Comparison of ENCODE assay signal across 21 cellular contexts in the genomic region with DNA sequence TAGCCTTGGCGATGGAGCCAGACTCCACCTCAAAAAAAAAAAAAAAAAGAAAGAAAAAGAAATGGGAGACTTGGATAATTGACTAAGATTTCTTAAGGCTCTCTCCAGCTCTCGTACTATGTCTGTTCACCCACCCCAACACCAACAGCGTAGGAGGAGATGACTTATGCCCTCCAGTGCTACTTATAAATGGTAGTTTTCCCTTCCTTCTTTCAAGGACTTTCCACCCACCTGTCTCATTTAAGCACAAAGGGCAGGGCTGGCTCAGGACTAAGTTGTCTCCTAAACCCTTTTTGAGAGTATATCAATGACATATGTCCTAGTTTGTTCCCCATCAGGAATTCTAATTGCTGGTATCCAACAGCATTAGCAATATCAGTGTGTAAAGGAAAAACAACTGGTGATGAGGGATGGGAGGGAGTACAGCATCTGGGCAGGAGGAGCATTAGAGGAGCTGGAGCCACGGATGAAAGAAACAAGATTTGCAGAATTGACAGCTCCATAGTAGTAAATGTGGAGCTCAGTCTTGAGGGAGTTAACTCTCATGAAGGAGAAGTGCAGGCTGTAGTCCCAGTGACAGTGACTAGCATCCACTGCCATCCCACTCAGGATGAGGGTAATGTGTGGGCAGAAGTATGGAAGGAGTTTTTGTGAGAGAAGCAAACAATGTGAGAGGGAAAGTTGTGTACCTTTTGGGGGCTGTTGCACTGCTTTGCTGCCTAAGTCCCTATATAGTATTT. TPM values are rescaled to one million over a fixed set of nuclear protein-coding genes. Genes with fewer than 3 reads are reported as not detected.
DNase-seq lines count a peak whose midpoint lies in the region; ATAC-seq and TF ChIP-seq lines count a peak whose summit lies in the region.
"Had no signal": no experiment of that assay in that cellular context is flagged by ENCODE, and none has a peak within 500 bp of the region (broad histone marks: within the 10 kb centered on the region; RNA-seq: fewer than 3 reads in every experiment).

No MANE protein-coding gene starts in this region.

- peak overlapping the region; percentile 70 for H3K27ac Mint-ChIP-seq in activated naive CD8-positive, alpha-beta T cell treated with anti-CD3 and anti-CD28 coated beads for 36 hours
- peak overlapping the region; percentile 67 for H3K27ac Mint-ChIP-seq in stimulated activated naive B cell treated with anti-CD40 and anti-IgM and Interleukin-4, amounts not matched to agents 10 μg/mL and 1 μg/mL and 100 μg/mL, for 72 hours

- peaks cover 22% of the 10 kb centered on the region for H3K36me3 Mint-ChIP-seq in activated naive CD8-positive, alpha-beta T cell treated with anti-CD3 and anti-CD28 coated beads for 36 hours
- H3K36me3 Mint-ChIP-seq in stimulated activated naive B cell treated with anti-CD40 and anti-IgM and Interleukin-4, amounts not matched to agents 10 μg/mL and 1 μg/mL and 100 μg/mL, for 72 hours, result peaks cover 39 to 62% of the 10 kb centered on the region in 2 donors

- H3K4me3 ChIP-seq in cardiac muscle cell (no peak overlapping the region), HEK293 (ENCODE audit: low read depth, low read length) (no peak overlapping the region), dorsolateral prefrontal cortex (no peak overlapping the region)
- H3K4me3 ChIP-seq: smooth muscle cell, tibial nerve had no signal

- H3K9me3 ChIP-seq in cardiac muscle cell (ENCODE audit: low read depth), result no peaks in the 10 kb centered on the region
- no peaks in the 10 kb centered on the region for H3K9me3 ChIP-seq in HEK293 (ENCODE audit: control insufficient read depth, insufficient read depth, low read depth, low read length)
- H3K9me3 ChIP-seq: tibial nerve had no signal

- H3K9me3 Mint-ChIP-seq in activated naive CD8-positive, alpha-beta T cell treated with anti-CD3 and anti-CD28 coated beads for 36 hours, result no peaks in the 10 kb centered on the region
- H3K9me3 Mint-ChIP-seq in stimulated activated naive B cell treated with anti-CD40 and anti-IgM and Interleukin-4, amounts not matched to agents 10 μg/mL and 1 μg/mL and 100 μg/mL, for 72 hours, result no peaks in the 10 kb centered on the region

- H3K27me3 ChIP-seq in cardiac muscle cell (no peaks in the 10 kb centered on the region), dorsolateral prefrontal cortex (no peaks in the 10 kb centered on the region)
- H3K27me3 ChIP-seq: tibial nerve had no signal

- no peaks in the 10 kb centered on the region for H3K27me3 Mint-ChIP-seq in activated naive CD8-positive, alpha-beta T cell treated with anti-CD3 and anti-CD28 coated beads for 36 hours
- no peaks in the 10 kb centered on the region for H3K27me3 Mint-ChIP-seq in stimulated activated naive B cell treated with anti-CD40 and anti-IgM and Interleukin-4, amounts not matched to agents 10 μg/mL and 1 μg/mL and 100 μg/mL, for 72 hours

- H3K36me3 ChIP-seq in cardiac muscle cell (peaks cover 75% of the 10 kb centered on the region), HEK293 (ENCODE audit: control insufficient read depth in 2 of 2, insufficient read depth in 1 of 2, low read length in 2 of 2) (peaks cover 90 to 97% of the 10 kb centered on the region in 2 experiments)

- intact Hi-C loops in cardiac septum (cut with DNase I) (no loop called here), dorsolateral prefrontal cortex (cut with DNase I) (no loop called here)

- POLR2A ChIA-PET in HEK293 (lab: Yijun Ruan, JAX), result interaction anchor here (0.7 to 1.4 kb wide), 3 partner anchors 10 to 38 kb away, joined by 3 to 4 read pairs (median 4); partner anchors contain the start of gene SNF8

- no peak for TF ChIP-seq CTCF in cardiac muscle cell (IDR thresholded peaks at IDR 0.05; ENCODE audit: low read depth, low read length)
- TF ChIP-seq CTCF in HEK293 (tag by site-specific recombination; IDR thresholded peaks at IDR 0.05), result no peak
- no peak for TF ChIP-seq CTCF in dorsolateral prefrontal cortex (IDR thresholded peaks at IDR 0.05 in 54 of 56, conservative IDR thresholded peaks at IDR 0.05 in 2 of 56; ENCODE audit: low read depth in 1 of 56, partially characterized antibody in 56 of 56)

- no peaks in the 10 kb centered on the region for H3K4me1 Mint-ChIP-seq in activated naive CD8-positive, alpha-beta T cell treated with anti-CD3 and anti-CD28 coated beads for 36 hours
- peaks cover 17 to 40% of the 10 kb centered on the region in 2 donors for H3K4me1 Mint-ChIP-seq in stimulated activated naive B cell treated with anti-CD40 and anti-IgM and Interleukin-4, amounts not matched to agents 10 μg/mL and 1 μg/mL and 100 μg/mL, for 72 hours

- H3K4me1 ChIP-seq in cardiac muscle cell (ENCODE audit: low read depth), result no peaks in the 10 kb centered on the region
- peaks cover 3% of the 10 kb centered on the region; the same call in 1 of the 2 replicates for H3K4me1 ChIP-seq in HEK293 (ENCODE audit: control insufficient read depth, insufficient read depth, low read length)

- no peak for ATAC-seq in stimulated activated naive B cell treated with anti-CD40 and anti-IgM and Interleukin-4, amounts not matched to agents 10 μg/mL and 1 μg/mL and 100 μg/mL, for 72 hours (replicated peaks)
- ATAC-seq in HG02840 (IDR thresholded peaks at IDR 0.05; ENCODE audit: low FRiP score, unreplicated experiment), result no peak

- no peak overlapping the region for H3K4me3 Mint-ChIP-seq in activated naive CD8-positive, alpha-beta T cell treated with anti-CD3 and anti-CD28 coated beads for 36 hours
- no peak overlapping the region for H3K4me3 Mint-ChIP-seq in stimulated activated naive B cell treated with anti-CD40 and anti-IgM and Interleukin-4, amounts not matched to agents 10 μg/mL and 1 μg/mL and 100 μg/mL, for 72 hours

- DNase-seq in cardiac muscle cell (ENCODE audit: low read depth in 1 of 2, low spot score in 1 of 2) (no peak), cardiac septum (ENCODE audit: low spot score) (no peak), ecto neural progenitor cell (ENCODE audit: low spot score) (no peak), dorsolateral prefrontal cortex (no peak)
- DNase-seq in activated naive CD8-positive, alpha-beta T cell treated with anti-CD3 and anti-CD28 coated beads for 36 hours, result no peak
- no peak for DNase-seq in stimulated activated naive B cell treated with anti-CD40 and anti-IgM and Interleukin-4, amounts not matched to agents 10 μg/mL and 1 μg/mL and 100 μg/mL, for 72 hours
- DNase-seq: activated CD4-positive, CD25-positive, alpha-beta regulatory T cell treated with anti-CD3 and anti-CD28 coated beads, Interleukin-2, amount 50 U/mL, for 72 hours; Kasumi-1; NCI-H187 treated with DMSO at 0.1 percent for 48 hours; NCI-H2227 treated with DMSO at 0.1 percent for 48 hours; NCI-H748 treated with DMSO at 0.1 percent for 48 hours; stimulated activated naive CD4-positive, alpha-beta T cell treated with Interleukin-2 at 50 U/mL for 16 hours had no signal

- CTCF ChIA-PET in HEK293 (lab: Yijun Ruan, JAX), result interaction anchor here (1.1 kb wide), 1 partner anchor 9 kb away, joined by 8 read pairs; no protein-coding TSS in a partner anchor

- H3K27ac ChIP-seq in cardiac muscle cell, result peak overlapping the region; percentile 43
- no peak overlapping the region; the same call in 1 of the 2 replicates for H3K27ac ChIP-seq in HEK293 (ENCODE audit: extremely low read depth, low read depth, low read length)
- H3K27ac ChIP-seq in dorsolateral prefrontal cortex, result peak overlapping the region in 2 of 59 donors; percentile 12 to 36
- H3K27ac ChIP-seq: tibial nerve had no signal

TF ChIP-seq in HEK293, 187 proteins besides CTCF, POLR2A, EP300 and RAD21 (continues in another document):
- peak; percentile 80; the same call in 1 of the 2 replicates for TF ChIP-seq MZF1 (tag by site-specific recombination; IDR thresholded peaks at IDR 0.05; ENCODE audit: borderline replicate concordance)

RNA-seq across cellular contexts. Expression of gene UBE2Z, which starts 17.2 kb away (rescaled TPM):
- total RNA-seq in cardiac muscle cell (52.7 and 54.1 TPM in 2 replicates), cardiac septum (46.1 TPM), dorsolateral prefrontal cortex (100 to 1,000 TPM in 24 of 120 experiments, 10 to 100 TPM in 96; 65.4 to 132 (median 91.1) TPM)
- polyA plus RNA-seq in cardiac muscle cell, result 61.7 and 64.2 TPM in 2 replicates
- total RNA-seq in activated naive CD8-positive, alpha-beta T cell treated with anti-CD3 and anti-CD28 coated beads for 36 hours, result 10 to 100 TPM; 80.4 to 81.2 TPM

RNA-seq across cellular contexts. Expression of gene SNF8, which starts 19.2 kb away (rescaled TPM):
- total RNA-seq in cardiac muscle cell (114 and 187 TPM in 2 replicates), cardiac septum (76.1 TPM), dorsolateral prefrontal cortex (100 to 1,000 TPM in 1 of 120 experiments, 10 to 100 TPM in 119; 50.1 to 104 (median 70.5) TPM)
- polyA plus RNA-seq in cardiac muscle cell, result 132 and 315 TPM in 2 replicates
- 100 to 1,000 TPM; 127 to 134 TPM for total RNA-seq in activated naive CD8-positive, alpha-beta T cell treated with anti-CD3 and anti-CD28 coated beads for 36 hours

RNA-seq across cellular contexts. Expression of gene ATP5MC1, which starts 32.8 kb away (rescaled TPM):
- 160 and 303 TPM in 2 replicates for total RNA-seq in cardiac muscle cell
- 455 and 810 TPM in 2 replicates for polyA plus RNA-seq in cardiac muscle cell
- 283 TPM for total RNA-seq in cardiac septum
- total RNA-seq in activated naive CD8-positive, alpha-beta T cell treated with anti-CD3 and anti-CD28 coated beads for 36 hours, result 100 to 1,000 TPM; 153 to 159 TPM
- total RNA-seq in dorsolateral prefrontal cortex, result 100 to 1,000 TPM in 64 of 120 experiments, 10 to 100 TPM in 56; 47.9 to 139 (median 102) TPM

RNA-seq across cellular contexts. Expression of gene GIP, which starts 43.0 kb away (rescaled TPM):
- not detected in 2 replicates for total RNA-seq in cardiac muscle cell
- 0.66 TPM in 1 of 2 replicates, not detected in the other for polyA plus RNA-seq in cardiac muscle cell
- total RNA-seq in cardiac septum, result not detected
- not detected for total RNA-seq in activated naive CD8-positive, alpha-beta T cell treated with anti-CD3 and anti-CD28 coated beads for 36 hours
- total RNA-seq in dorsolateral prefrontal cortex, result not detected
- total RNA-seq: Daoy, fibroblast of lung, lung microvascular endothelial cell, OCI-LY7, renal cortical epithelial cell, smooth muscle cell, tibial nerve had no signal
- polyA plus RNA-seq: fibroblast of lung had no signal
